Comparison of ENCODE assay signal across 1 cellular context in the genomic region with DNA sequence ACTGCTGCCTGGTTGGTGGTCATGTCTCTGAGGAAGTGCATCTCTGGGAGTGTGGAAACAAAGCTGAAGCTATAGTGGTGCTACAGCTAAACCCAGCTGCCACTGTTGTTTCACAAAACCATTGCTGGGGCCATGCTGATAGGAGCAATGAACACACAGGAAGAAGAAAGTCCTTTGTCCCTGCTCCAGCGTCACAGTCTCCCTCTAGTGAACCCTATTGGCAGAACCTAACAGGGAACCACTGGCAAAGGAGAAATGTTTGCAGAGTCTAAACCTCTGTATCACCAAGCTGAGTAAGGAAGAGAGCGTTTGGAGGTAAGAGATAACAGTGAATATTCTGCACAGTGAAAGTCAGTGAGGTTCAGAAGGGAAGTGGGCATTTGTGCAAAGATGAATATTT.
TF ChIP-seq lines count a peak whose summit lies in the region.

No MANE protein-coding gene starts in this region.

TF ChIP-seq in H1, 55 proteins besides CTCF, POLR2A, EP300 and RAD21:
- TF ChIP-seq SP2 (IDR thresholded peaks at IDR 0.05; ENCODE audit: low read length), result no peak
- TF ChIP-seq KDM1A (IDR thresholded peaks at IDR 0.05; ENCODE audit: borderline replicate concordance, low read length), result no peak
- no peak for TF ChIP-seq JUN (IDR thresholded peaks at IDR 0.05; ENCODE audit: low read depth, low read length)
- no peak for TF ChIP-seq CBX8 (IDR thresholded peaks at IDR 0.05; ENCODE audit: borderline replicate concordance, low read depth, low read length)
- no peak for TF ChIP-seq NRF1 (IDR thresholded peaks at IDR 0.05; ENCODE audit: low read depth, low read length)
- TF ChIP-seq MAFK (IDR thresholded peaks at IDR 0.05; ENCODE audit: low read depth, low read length), result no peak
- TF ChIP-seq EGR1 (IDR thresholded peaks at IDR 0.05; ENCODE audit: borderline replicate concordance, low read depth, low read length), result no peak
